8 cellular contexts compared by ENCODE assay signal in genomic region chr22:30426395-30427353, GRCh38. TPM values are rescaled to one million over a fixed set of nuclear protein-coding genes. Genes with fewer than 3 reads are reported as not detected.
DNase-seq lines count a peak whose midpoint lies in the region; ATAC-seq and TF ChIP-seq lines count a peak whose summit lies in the region.

No MANE protein-coding gene starts in this region.

- no peak for TF ChIP-seq POLR2A in lower leg skin (IDR thresholded peaks at IDR 0.05)

- POLR2A ChIA-PET in A673 (lab: Charles Lee; ENCODE audit: low non-redundant PET), result no interaction called here

- H3K4me3 ChIP-seq in A673 (ENCODE audit: low read depth, low read length, poor library complexity, severe bottlenecking) (peak overlapping the region; percentile 77), H7 (ENCODE audit: insufficient read depth, low read depth, low read length) (peak overlapping the region; percentile 85), lower leg skin (ENCODE audit: low read depth, poor library complexity, severe bottlenecking) (no peak overlapping the region)

- peaks cover 50% of the 10 kb centered on the region for H3K4me1 Mint-ChIP-seq in dendritic cell treated with granulocyte-macrophage colony-stimulating factor and Interleukin-4, amounts not matched to agents 40 ng/mL and 50 ng/mL, for 4 days (ENCODE audit: low read depth)

- no peaks in the 10 kb centered on the region for H3K9me3 ChIP-seq in A673 (ENCODE audit: low read depth, low read length, poor library complexity, severe bottlenecking)

- DNase-seq in A673 (ENCODE audit: low spot score) (peak; percentile 96), H7 (peak; percentile 92), NCI-H526 treated with DMSO at 0.1 percent for 48 hours (lab: John Stamatoyannopoulos, UW) (peak; percentile 74), lower leg skin (ENCODE audit: low spot score in 2 of 2) (peak; percentile 85 to 95)
- DNase-seq in activated CD4-positive, alpha-beta T cell treated with anti-CD3 and anti-CD28 coated beads, Interleukin-2, amount 50 U/mL, for 24 hours (ENCODE audit: low read depth in 1 of 2, low spot score in 1 of 2), result peak; percentile 71 to 86
- DNase-seq in stimulated activated CD4-positive, alpha-beta T cell treated with anti-CD3 and anti-CD28 coated beads, Interleukin-4, amount 100 ng/mL, for 4 hours, result peak; percentile 84 to 85

- H3K27me3 ChIP-seq in A673 (replicated peaks; ENCODE audit: insufficient read depth, low read depth, low read length, poor library complexity) (no peaks in the 10 kb centered on the region), H7 (ENCODE audit: control insufficient read depth, insufficient read depth, low read length) (no peaks in the 10 kb centered on the region)

- H3K27ac ChIP-seq in A673 (ENCODE audit: low read depth, low read length, poor library complexity, severe bottlenecking), result peak overlapping the region; percentile 94

- no peaks in the 10 kb centered on the region for H3K27me3 Mint-ChIP-seq in dendritic cell treated with granulocyte-macrophage colony-stimulating factor and Interleukin-4, amounts not matched to agents 40 ng/mL and 50 ng/mL, for 4 days

- H3K9me3 Mint-ChIP-seq in dendritic cell treated with granulocyte-macrophage colony-stimulating factor and Interleukin-4, amounts not matched to agents 40 ng/mL and 50 ng/mL, for 4 days, result no peaks in the 10 kb centered on the region

- CTCF ChIA-PET in A673 (lab: Charles Lee), result interaction anchor here (0.8 to 1.5 kb wide), 2 partner anchors 13 to 14 kb away, joined by 3 to 5 read pairs; no protein-coding TSS in a partner anchor

- 46 to 49% methylated on average over 27 to 29 of the region's 29 CpGs for WGBS in lower leg skin, 2 donors

- BruUV-seq in A673 (replicated peaks; lab: Mats Ljungman, UMichigan), result no TSS peak

- intact Hi-C loops in A673 (cut with micrococcal nuclease; ENCODE audit: unreplicated experiment), result no loop called here
- intact Hi-C loops in dendritic cell treated with granulocyte-macrophage colony-stimulating factor and Interleukin-4, amounts not matched to agents 40 ng/mL and 50 ng/mL, for 4 days (cut with micrococcal nuclease), result loop anchor here (1.0 kb wide), 1 partner anchor 35 kb away; no protein-coding TSS in a partner anchor
- intact Hi-C loops in lower leg skin (cut with DNase I; ENCODE audit: low total_unique reads), result loop anchor here (10.0 kb wide), 1 partner anchor 888 kb away; no protein-coding TSS in a partner anchor

- H3K36me3 ChIP-seq in A673 (ENCODE audit: insufficient read depth, low read length, poor library complexity, severe bottlenecking) (peaks cover 20% of the 10 kb centered on the region), H7 (replicated peaks; ENCODE audit: control insufficient read depth, insufficient read depth, low read length) (peaks cover 3% of the 10 kb centered on the region)

- TF ChIP-seq CTCF in A673 (conservative IDR thresholded peaks at IDR 0.05; ENCODE audit: low read depth, low read length) (peak; percentile 91), lower leg skin (IDR thresholded peaks at IDR 0.05) (no peak)

- peaks cover 47% of the 10 kb centered on the region for H3K36me3 Mint-ChIP-seq in dendritic cell treated with granulocyte-macrophage colony-stimulating factor and Interleukin-4, amounts not matched to agents 40 ng/mL and 50 ng/mL, for 4 days (ENCODE audit: low read depth)

- ATAC-seq in HG02938 (IDR thresholded peaks at IDR 0.05; ENCODE audit: unreplicated experiment), result no peak

- H3K4me3 Mint-ChIP-seq in dendritic cell treated with granulocyte-macrophage colony-stimulating factor and Interleukin-4, amounts not matched to agents 40 ng/mL and 50 ng/mL, for 4 days, result peak overlapping the region; percentile 97

- peaks cover 36% of the 10 kb centered on the region for H3K4me1 ChIP-seq in A673 (ENCODE audit: insufficient read depth, low read length, poor library complexity, severe bottlenecking)

- peak overlapping the region; percentile 91 for H3K27ac Mint-ChIP-seq in dendritic cell treated with granulocyte-macrophage colony-stimulating factor and Interleukin-4, amounts not matched to agents 40 ng/mL and 50 ng/mL, for 4 days

RNA-seq across cellular contexts. Expression of gene MTFP1, which starts 1.1 kb away (rescaled TPM):
- 82.6 and 86.9 TPM in 2 replicates for total RNA-seq in A673 (2021)
- 96.3 and 117 TPM in 2 replicates for total RNA-seq in H7 (2014; rRNA removed; shearing (Covaris generic))
- 10 to 100 TPM in 1 of 4 donors, 1 to 10 TPM in 3; 5.2 to 13.3 (median 8.7) TPM for total RNA-seq in lower leg skin

RNA-seq across cellular contexts. Expression of gene SEC14L2, which starts 29.9 kb away (rescaled TPM):
- total RNA-seq in A673 (2021) (14.4 and 19.4 TPM in 2 replicates), lower leg skin (10 to 100 TPM in 2 of 4 donors, 1 to 10 TPM in 2; 3.6 to 18.8 (median 13.3) TPM)
- total RNA-seq in H7 (2014; rRNA removed; shearing (Covaris generic)), result 1.7 and 4.2 TPM in 2 replicates

RNA-seq across cellular contexts. Expression of gene RNF215, which starts 39.5 kb away (rescaled TPM):
- 18.9 and 22.4 TPM in 2 replicates for total RNA-seq in A673 (2021)
- 24.7 and 26.6 TPM in 2 replicates for total RNA-seq in H7 (2014; rRNA removed; shearing (Covaris generic))
- total RNA-seq in lower leg skin, result 1 to 10 TPM; 6.9 to 7.8 (median 7.3) TPM

RNA-seq across cellular contexts. Expression of gene SEC14L3, which starts 45.1 kb away (rescaled TPM):
- total RNA-seq in A673 (2021), result not detected in 2 replicates
- not detected in 2 replicates for total RNA-seq in H7 (2014; rRNA removed; shearing (Covaris generic))
- total RNA-seq in lower leg skin, result under 1 TPM in 1 of 4 donors, not detected in 3; 0.25 TPM
